2 cellular contexts compared by ENCODE assay signal in the genomic region with DNA sequence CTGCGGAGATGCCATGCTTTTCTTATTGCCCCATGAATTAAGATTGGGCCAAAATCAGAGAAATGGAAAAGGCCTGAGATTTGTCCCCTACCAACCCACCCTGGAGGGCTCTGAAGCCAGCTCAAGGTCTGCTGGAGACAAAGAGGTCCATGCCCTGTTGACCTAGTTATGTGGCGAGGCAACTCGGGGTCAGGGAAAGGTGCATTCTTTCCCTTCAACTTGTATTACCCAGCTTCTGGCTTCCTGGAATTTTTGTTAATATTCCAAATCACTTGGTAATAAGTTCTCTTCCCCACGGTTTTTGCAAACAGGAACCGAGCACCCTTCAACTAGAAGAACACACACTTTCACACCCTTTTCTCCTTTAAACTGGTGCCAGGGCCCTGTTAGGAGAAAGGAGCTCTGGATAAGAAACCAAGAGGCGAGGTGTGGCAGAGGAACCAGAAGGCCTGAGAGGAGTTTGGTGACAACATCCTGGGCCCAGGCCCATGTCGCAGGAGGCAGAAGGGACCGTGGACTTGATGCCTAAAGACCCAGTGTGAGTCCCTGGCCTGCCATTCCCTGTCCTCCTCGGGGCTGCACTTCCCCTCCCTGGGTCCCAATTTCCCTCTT.
A peak's percentile ranks its signal among the peaks of the same experiment; 100 is the strongest.
TF ChIP-seq lines count a peak whose summit lies in the region.

No MANE protein-coding gene starts in this region.

TF ChIP-seq in liver, 16 proteins besides CTCF, POLR2A, EP300 and RAD21:
- TF ChIP-seq HNF4A (conservative IDR thresholded peaks at IDR 0.05) (no peak), NR2F2 (IDR thresholded peaks at IDR 0.05) (peak; percentile 25), EGR1 (IDR thresholded peaks at IDR 0.05; ENCODE audit: low read depth in 2 of 2) (no peak)

TF ChIP-seq in SK-N-SH, 30 proteins besides CTCF, POLR2A, EP300 and RAD21:
- TF ChIP-seq JUND (IDR thresholded peaks at IDR 0.05) = no peak
- TF ChIP-seq, protein P1, sequence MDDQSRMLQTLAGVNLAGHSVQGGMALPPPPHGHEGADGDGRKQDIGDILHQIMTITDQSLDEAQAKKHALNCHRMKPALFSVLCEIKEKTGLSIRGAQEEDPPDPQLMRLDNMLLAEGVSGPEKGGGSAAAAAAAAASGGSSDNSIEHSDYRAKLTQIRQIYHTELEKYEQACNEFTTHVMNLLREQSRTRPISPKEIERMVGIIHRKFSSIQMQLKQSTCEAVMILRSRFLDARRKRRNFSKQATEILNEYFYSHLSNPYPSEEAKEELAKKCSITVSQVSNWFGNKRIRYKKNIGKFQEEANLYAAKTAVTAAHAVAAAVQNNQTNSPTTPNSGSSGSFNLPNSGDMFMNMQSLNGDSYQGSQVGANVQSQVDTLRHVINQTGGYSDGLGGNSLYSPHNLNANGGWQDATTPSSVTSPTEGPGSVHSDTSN (IDR thresholded peaks at IDR 0.05) = no peak
- no peak for TF ChIP-seq GATA2 (CRISPR knock-in tag; IDR thresholded peaks at IDR 0.05)
- TF ChIP-seq, protein P2, sequence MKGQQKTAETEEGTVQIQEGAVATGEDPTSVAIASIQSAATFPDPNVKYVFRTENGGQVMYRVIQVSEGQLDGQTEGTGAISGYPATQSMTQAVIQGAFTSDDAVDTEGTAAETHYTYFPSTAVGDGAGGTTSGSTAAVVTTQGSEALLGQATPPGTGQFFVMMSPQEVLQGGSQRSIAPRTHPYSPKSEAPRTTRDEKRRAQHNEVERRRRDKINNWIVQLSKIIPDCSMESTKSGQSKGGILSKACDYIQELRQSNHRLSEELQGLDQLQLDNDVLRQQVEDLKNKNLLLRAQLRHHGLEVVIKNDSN (IDR thresholded peaks at IDR 0.05; ENCODE audit: borderline replicate concordance, low read depth) = no peak
